ENCODE assay signal across 1 cellular context in the genomic region with DNA sequence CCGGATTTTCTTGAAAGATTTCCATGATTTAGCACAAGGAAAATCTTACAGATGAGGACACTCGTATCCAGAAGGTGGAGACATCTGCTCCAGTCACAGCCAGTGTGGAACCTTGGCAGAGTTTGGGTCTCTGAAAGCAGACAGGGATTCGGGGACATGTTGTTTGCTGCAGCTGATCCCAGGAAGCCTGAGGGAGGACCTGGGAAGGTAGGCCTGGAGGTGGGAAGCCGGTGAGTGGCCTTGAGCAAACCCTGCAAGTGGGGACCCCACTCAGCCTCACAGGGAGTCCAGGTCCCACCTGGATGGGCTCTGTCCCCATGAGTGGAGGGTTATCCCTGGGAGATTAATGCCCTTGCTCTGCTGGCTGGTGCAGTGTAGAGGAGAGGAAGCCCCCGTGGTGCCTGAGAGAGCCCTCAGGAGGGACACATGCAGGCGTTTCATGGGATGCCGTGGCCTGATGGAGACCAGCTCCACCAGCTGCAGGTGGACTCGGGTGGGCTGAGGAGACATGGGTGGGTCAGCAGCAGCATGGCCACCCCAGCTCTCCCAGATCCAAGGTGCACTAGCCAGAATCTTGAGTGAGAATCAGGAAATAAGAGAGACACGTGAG.
TF ChIP-seq lines count a peak whose summit lies in the region.

No MANE protein-coding gene starts in this region.

TF ChIP-seq in IMR-90, 13 proteins besides CTCF, POLR2A, EP300 and RAD21 (continued from another document):
- TF ChIP-seq MAZ (IDR thresholded peaks at IDR 0.05; ENCODE audit: borderline replicate concordance, low read depth, low read length) = no peak
- TF ChIP-seq SMC3 (IDR thresholded peaks at IDR 0.05; ENCODE audit: low read depth, low read length) = no peak
- no peak for TF ChIP-seq MXI1 (IDR thresholded peaks at IDR 0.05; ENCODE audit: borderline replicate concordance, low read depth, low read length)
- TF ChIP-seq, protein P1, sequence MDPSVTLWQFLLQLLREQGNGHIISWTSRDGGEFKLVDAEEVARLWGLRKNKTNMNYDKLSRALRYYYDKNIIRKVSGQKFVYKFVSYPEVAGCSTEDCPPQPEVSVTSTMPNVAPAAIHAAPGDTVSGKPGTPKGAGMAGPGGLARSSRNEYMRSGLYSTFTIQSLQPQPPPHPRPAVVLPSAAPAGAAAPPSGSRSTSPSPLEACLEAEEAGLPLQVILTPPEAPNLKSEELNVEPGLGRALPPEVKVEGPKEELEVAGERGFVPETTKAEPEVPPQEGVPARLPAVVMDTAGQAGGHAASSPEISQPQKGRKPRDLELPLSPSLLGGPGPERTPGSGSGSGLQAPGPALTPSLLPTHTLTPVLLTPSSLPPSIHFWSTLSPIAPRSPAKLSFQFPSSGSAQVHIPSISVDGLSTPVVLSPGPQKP (IDR thresholded peaks at IDR 0.05; ENCODE audit: borderline replicate concordance, low read depth, low read length) = no peak
- TF ChIP-seq FOS (IDR thresholded peaks at IDR 0.05; ENCODE audit: low read depth, low read length) = no peak
- no peak for TF ChIP-seq RFX5 (IDR thresholded peaks at IDR 0.05; ENCODE audit: low read depth, low read length)
- TF ChIP-seq CHD1 (IDR thresholded peaks at IDR 0.05; ENCODE audit: low read depth, low read length) = no peak
- TF ChIP-seq, protein P2, sequence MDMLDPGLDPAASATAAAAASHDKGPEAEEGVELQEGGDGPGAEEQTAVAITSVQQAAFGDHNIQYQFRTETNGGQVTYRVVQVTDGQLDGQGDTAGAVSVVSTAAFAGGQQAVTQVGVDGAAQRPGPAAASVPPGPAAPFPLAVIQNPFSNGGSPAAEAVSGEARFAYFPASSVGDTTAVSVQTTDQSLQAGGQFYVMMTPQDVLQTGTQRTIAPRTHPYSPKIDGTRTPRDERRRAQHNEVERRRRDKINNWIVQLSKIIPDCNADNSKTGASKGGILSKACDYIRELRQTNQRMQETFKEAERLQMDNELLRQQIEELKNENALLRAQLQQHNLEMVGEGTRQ (IDR thresholded peaks at IDR 0.05; ENCODE audit: low read depth, low read length) = no peak
- TF ChIP-seq RCOR1 (IDR thresholded peaks at IDR 0.05; ENCODE audit: insufficient replicate concordance, low read length) = no peak
- no peak for TF ChIP-seq NFE2L2 (IDR thresholded peaks at IDR 0.05; ENCODE audit: low read depth, low read length)
- TF ChIP-seq CEBPB (IDR thresholded peaks at IDR 0.05; ENCODE audit: low read depth, low read length) = no peak
- no peak for TF ChIP-seq BHLHE40 (IDR thresholded peaks at IDR 0.05; ENCODE audit: low read depth, low read length)
